1 cellular context compared by ENCODE assay signal in genomic region chr11:59678118-59678812, GRCh38.
TF ChIP-seq lines count a peak whose summit lies in the region.

No MANE protein-coding gene starts in this region.

TF ChIP-seq in SK-N-SH treated with all-trans-retinoic acid at 6 μM for 48 hours, 23 proteins besides CTCF, POLR2A, EP300 and RAD21 (continued from another document):
- TF ChIP-seq CSRNP3 (CRISPR knock-in tag; IDR thresholded peaks at IDR 0.05) (no peak), TSHZ2 (CRISPR knock-in tag; IDR thresholded peaks at IDR 0.05) (no peak), RARB (CRISPR knock-in tag; IDR thresholded peaks at IDR 0.05) (no peak), CSDC2 (CRISPR knock-in tag; IDR thresholded peaks at IDR 0.05) (no peak), ZNF8 (CRISPR knock-in tag; IDR thresholded peaks at IDR 0.05) (no peak), PATZ1 (CRISPR knock-in tag; IDR thresholded peaks at IDR 0.05; ENCODE audit: borderline replicate concordance) (no peak), ZFP3 (CRISPR knock-in tag; IDR thresholded peaks at IDR 0.05) (no peak), ISL1 (CRISPR knock-in tag; IDR thresholded peaks at IDR 0.05) (no peak), CREB5 (CRISPR knock-in tag; IDR thresholded peaks at IDR 0.05; ENCODE audit: low read depth) (no peak), ZNF565 (CRISPR knock-in tag; conservative IDR thresholded peaks at IDR 0.05; ENCODE audit: low read depth) (no peak), ZNF70 (CRISPR knock-in tag; IDR thresholded peaks at IDR 0.05) (no peak)
